ENCODE assay signal across 30 cellular contexts in genomic region chr20:24607402-24607801, GRCh38.
"Had no signal": no experiment of that assay in that cellular context is flagged by ENCODE, and none has a peak within 500 bp of the region (broad histone marks: within the 10 kb centered on the region; RNA-seq: fewer than 3 reads in every experiment).

No MANE protein-coding gene starts in this region.

- H3K36me3 ChIP-seq: neutrophil, ovary, right lobe of liver, sigmoid colon, suprapubic skin, transverse colon, upper lobe of right lung, uterus had no signal

- H3K27me3 Mint-ChIP-seq: stimulated activated memory B cell treated with anti-CD40 and anti-IgM and Interleukin-4, amounts not matched to agents 10 μg/mL and 1 μg/mL and 100 μg/mL, for 72 hours; type B pancreatic cell had no signal

- H3K27ac Mint-ChIP-seq: natural killer cell treated with Interleukin-12 subunit alpha and Interleukin-12 subunit beta and Interleukin-15 and Interleukin-18, amount 100 ng/mL, for 72 hours; nephron progenitor cell; progenitor cell of endocrine pancreas; stimulated activated naive CD8-positive, alpha-beta T cell treated with anti-CD3 and anti-CD28 coated beads, Interleukin-15, amount 100 ng/mL, for 72 hours; type B pancreatic cell had no signal

- H3K36me3 Mint-ChIP-seq: natural killer cell treated with Interleukin-12 subunit alpha and Interleukin-12 subunit beta and Interleukin-15 and Interleukin-18, amount 100 ng/mL, for 72 hours; stimulated activated memory B cell treated with anti-CD40 and anti-IgM and Interleukin-4, amounts not matched to agents 10 μg/mL and 1 μg/mL and 100 μg/mL, for 72 hours; type B pancreatic cell had no signal

- DNase-seq: naive thymus-derived CD8-positive, alpha-beta T cell; nephron progenitor cell; nucleus accumbens; ovary; psoas muscle; right cardiac atrium; right lobe of liver; sigmoid colon; small intestine; stimulated activated CD4-positive, alpha-beta T cell treated with anti-CD3 and anti-CD28 coated beads, Interleukin-15, amount 100 ng/mL, for 24 hours; stimulated activated CD4-positive, alpha-beta T cell treated with anti-CD3 and anti-CD28 coated beads, Interleukin-4, amount 100 ng/mL, for 1 hour; stimulated activated CD4-positive, alpha-beta T cell treated with anti-CD3 and anti-CD28 coated beads, Interleukin-4, amount 100 ng/mL, for 4 hours; stimulated activated CD8-positive, alpha-beta memory T cell treated with anti-CD3 and anti-CD28 coated beads, Interleukin-4, amount 100 ng/mL, for 48 hours; stimulated activated naive CD4-positive, alpha-beta T cell; stimulated activated naive CD8-positive, alpha-beta T cell treated with anti-CD3 and anti-CD28 coated beads, Interleukin-15, amount 100 ng/mL, for 72 hours; stimulated activated naive CD8-positive, alpha-beta T cell treated with anti-CD3 and anti-CD28 coated beads, Interleukin-15, Interleukin-2, amounts not matched to agents 100 U/mL and 50 U/mL, for 24 hours; substantia nigra; testis; tibial artery; transverse colon; upper lobe of right lung; uterus had no signal

- H3K27me3 ChIP-seq: neutrophil, ovary, right lobe of liver, sigmoid colon, suprapubic skin, testis, tibial artery, transverse colon, uterus had no signal

- H3K27ac ChIP-seq: neutrophil, ovary, parathyroid adenoma, psoas muscle, right lobe of liver, sigmoid colon, suprapubic skin, testis, tibial artery, transverse colon, upper lobe of right lung, uterus had no signal

- H3K4me1 Mint-ChIP-seq: naive thymus-derived CD8-positive, alpha-beta T cell; nephron progenitor cell; neural crest cell; stimulated activated naive CD8-positive, alpha-beta T cell treated with anti-CD3 and anti-CD28 coated beads, Interleukin-15, amount 100 ng/mL, for 72 hours had no signal

- H3K9ac ChIP-seq: parathyroid adenoma had no signal

- H3K4me1 ChIP-seq: parathyroid adenoma, psoas muscle, right lobe of liver, sigmoid colon, suprapubic skin, testis, tibial artery, transverse colon, upper lobe of right lung, uterus had no signal

- H3K9me3 ChIP-seq: neutrophil, ovary, psoas muscle, right lobe of liver, sigmoid colon, suprapubic skin, testis, tibial artery, transverse colon, upper lobe of right lung, uterus had no signal

- H3K4me3 Mint-ChIP-seq: naive thymus-derived CD8-positive, alpha-beta T cell; natural killer cell treated with Interleukin-12 subunit alpha and Interleukin-12 subunit beta and Interleukin-15 and Interleukin-18, amount 100 ng/mL, for 72 hours; nephron progenitor cell; neural crest cell; stimulated activated memory B cell treated with anti-CD40 and anti-IgM and Interleukin-4, amounts not matched to agents 10 μg/mL and 1 μg/mL and 100 μg/mL, for 72 hours; stimulated activated naive CD8-positive, alpha-beta T cell treated with anti-CD3 and anti-CD28 coated beads, Interleukin-15, amount 100 ng/mL, for 72 hours; type B pancreatic cell had no signal

- H3K9me3 Mint-ChIP-seq: nephron progenitor cell; stimulated activated memory B cell treated with anti-CD40 and anti-IgM and Interleukin-4, amounts not matched to agents 10 μg/mL and 1 μg/mL and 100 μg/mL, for 72 hours; type B pancreatic cell had no signal

- H3K4me3 ChIP-seq: ovary, psoas muscle, right lobe of liver, sigmoid colon, suprapubic skin, testis, tibial artery, transverse colon, upper lobe of right lung, uterus had no signal
